Comparison of ENCODE assay signal across 31 cellular contexts in the genomic region with DNA sequence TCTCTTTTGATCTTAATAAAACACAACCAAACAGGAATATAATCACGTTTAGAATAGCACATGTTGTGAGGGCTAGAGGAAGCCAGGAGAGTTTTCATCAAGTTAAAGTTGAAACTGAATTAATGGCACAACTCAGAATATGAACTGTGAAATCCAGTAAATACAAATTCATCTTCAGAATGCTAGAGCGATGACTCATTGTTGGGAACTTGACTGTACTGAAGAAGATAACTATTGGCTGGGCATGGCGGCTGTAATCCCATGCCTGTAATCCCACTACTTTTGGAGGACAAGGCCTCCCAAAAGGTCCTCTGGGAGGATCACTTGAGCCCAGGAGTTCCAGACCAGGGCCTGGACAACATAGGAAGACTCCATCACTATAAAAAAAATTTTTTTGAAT. TPM values are rescaled to one million over a fixed set of nuclear protein-coding genes. Genes with fewer than 3 reads are reported as not detected.
DNase-seq lines count a peak whose midpoint lies in the region; ATAC-seq and TF ChIP-seq lines count a peak whose summit lies in the region.
"Had no signal": no experiment of that assay in that cellular context is flagged by ENCODE, and none has a peak within 500 bp of the region (broad histone marks: within the 10 kb centered on the region; RNA-seq: fewer than 3 reads in every experiment).

No MANE protein-coding gene starts in this region.

- DNase-seq in ELR (ENCODE audit: low read depth), result peak; percentile 60
- DNase-seq in LHCN-M2 (ENCODE audit: low read depth), result peak; percentile 45
- DNase-seq in cardiac fibroblast (ENCODE audit: low read depth in 2 of 2), result peak; percentile 46 to 54
- peak; percentile 76 for DNase-seq in iris pigment epithelial cell (ENCODE audit: low read depth)
- no peak for DNase-seq in coronary artery (ENCODE audit: low spot score)
- DNase-seq: activated CD4-positive, alpha-beta T cell treated with anti-CD3 and anti-CD28 coated beads for 48 hours; activated gamma-delta T cell; activated T-cell treated with anti-CD3 and anti-CD28 coated beads, Interleukin-2, amount 50 U/mL, for 1 hour; CD4-positive, CD25-positive, alpha-beta regulatory T cell; DMS79 treated with DMSO at 0.1 percent for 48 hours; glutamatergic neuron; left lung; NCI-H1417; NCI-H2029 treated with DMSO at 0.1 percent for 48 hours; NCI-H526 treated with DMSO at 0.1 percent for 48 hours; retina; SHP77; small intestine; stimulated activated naive CD4-positive, alpha-beta T cell; SW 1271; T-helper 9 cell; WERI-Rb-1 had no signal

- H3K9me3 Mint-ChIP-seq in stimulated activated memory B cell treated with anti-CD40 and anti-IgM and Interleukin-4, amounts not matched to agents 10 μg/mL and 1 μg/mL and 100 μg/mL, for 72 hours, result no peaks in the 10 kb centered on the region
- H3K9me3 Mint-ChIP-seq: central memory CD8-positive, alpha-beta T cell; type B pancreatic cell had no signal

- H3K27ac Mint-ChIP-seq in stimulated activated memory B cell treated with anti-CD40 and anti-IgM and Interleukin-4, amounts not matched to agents 10 μg/mL and 1 μg/mL and 100 μg/mL, for 72 hours, result no peak overlapping the region
- H3K27ac Mint-ChIP-seq: CD4-positive, CD25-positive, alpha-beta regulatory T cell; type B pancreatic cell had no signal

- no peak for ATAC-seq in stimulated activated memory B cell treated with anti-CD40 and anti-IgM and Interleukin-4, amounts not matched to agents 10 μg/mL and 1 μg/mL and 100 μg/mL, for 72 hours
- ATAC-seq in HG03025 (IDR thresholded peaks at IDR 0.05; ENCODE audit: low FRiP score, unreplicated experiment), result no peak
- ATAC-seq: left lung, Panc1 had no signal

- no peak overlapping the region for H3K4me3 ChIP-seq in cardiac fibroblast (replicated peaks in 1 of 2; ENCODE audit: low read depth in 2 of 2, low read length in 2 of 2)
- H3K4me3 ChIP-seq in coronary artery, result no peak overlapping the region
- H3K4me3 ChIP-seq: left lung had no signal

- H3K4me3 Mint-ChIP-seq in stimulated activated memory B cell treated with anti-CD40 and anti-IgM and Interleukin-4, amounts not matched to agents 10 μg/mL and 1 μg/mL and 100 μg/mL, for 72 hours, result no peak overlapping the region
- H3K4me3 Mint-ChIP-seq: central memory CD8-positive, alpha-beta T cell; type B pancreatic cell had no signal

- H3K36me3 Mint-ChIP-seq in stimulated activated memory B cell treated with anti-CD40 and anti-IgM and Interleukin-4, amounts not matched to agents 10 μg/mL and 1 μg/mL and 100 μg/mL, for 72 hours, result peaks cover 71% of the 10 kb centered on the region

- H3K4me1 Mint-ChIP-seq in stimulated activated memory B cell treated with anti-CD40 and anti-IgM and Interleukin-4, amounts not matched to agents 10 μg/mL and 1 μg/mL and 100 μg/mL, for 72 hours, result no peaks in the 10 kb centered on the region
- H3K4me1 Mint-ChIP-seq: central memory CD8-positive, alpha-beta T cell had no signal

- no peak overlapping the region for H3K27ac ChIP-seq in coronary artery
- H3K27ac ChIP-seq: HL-60, left lung, parathyroid adenoma, WERI-Rb-1 had no signal

- TF ChIP-seq CTCF in cardiac fibroblast (IDR thresholded peaks at IDR 0.05; ENCODE audit: low read depth, low read length) (no peak), coronary artery (IDR thresholded peaks at IDR 0.05) (no peak)

- no peaks in the 10 kb centered on the region for H3K27me3 Mint-ChIP-seq in stimulated activated memory B cell treated with anti-CD40 and anti-IgM and Interleukin-4, amounts not matched to agents 10 μg/mL and 1 μg/mL and 100 μg/mL, for 72 hours
- H3K27me3 Mint-ChIP-seq: CD4-positive, CD25-positive, alpha-beta regulatory T cell; central memory CD8-positive, alpha-beta T cell; type B pancreatic cell had no signal

RNA-seq across cellular contexts. Expression of gene SYF2, which starts 8.8 kb away (rescaled TPM):
- total RNA-seq in LHCN-M2 (2014; rRNA removed), result 50.4 and 52.6 TPM in 2 replicates
- 29.5 TPM for polyA plus RNA-seq in LHCN-M2 (2012)

RNA-seq across cellular contexts. Expression of gene RSRP1, which starts 23.8 kb away (rescaled TPM):
- 65.3 and 75.0 TPM in 2 replicates for total RNA-seq in LHCN-M2 (2014; rRNA removed)
- polyA plus RNA-seq in LHCN-M2 (2012), result 15.5 TPM

RNA-seq across cellular contexts. Expression of gene RHD, which starts 48.8 kb away (rescaled TPM):
- total RNA-seq in LHCN-M2 (2014; rRNA removed), result not detected in 2 replicates
- not detected for polyA plus RNA-seq in LHCN-M2 (2012)
- total RNA-seq: H1, mesenteric fat pad had no signal
- polyA plus RNA-seq: small intestine had no signal
